24 cellular contexts compared by ENCODE assay signal in genomic region chr3:45771831-45772230, GRCh38. TPM values are rescaled to one million over a fixed set of nuclear protein-coding genes. Genes with fewer than 3 reads are reported as not detected.
"Had no signal": no experiment of that assay in that cellular context is flagged by ENCODE, and none has a peak within 500 bp of the region (broad histone marks: within the 10 kb centered on the region; RNA-seq: fewer than 3 reads in every experiment).

No MANE protein-coding gene starts in this region.

- H3K27ac ChIP-seq: breast epithelium, SJSA1 had no signal

- FAIRE-seq: K562, RCC 7860 had no signal

- H3K27me3 ChIP-seq: breast epithelium, SJSA1 had no signal

- H3K27me3 Mint-ChIP-seq: activated naive CD4-positive, alpha-beta T cell treated with anti-CD3 and anti-CD28 coated beads, Interleukin-2, amount 50 U/mL, for 24 hours had no signal

- H3K27ac Mint-ChIP-seq: activated naive CD4-positive, alpha-beta T cell treated with anti-CD3 and anti-CD28 coated beads, Interleukin-2, amount 50 U/mL, for 24 hours had no signal

- H3K4me1 ChIP-seq: breast epithelium had no signal

- H3K4me3 Mint-ChIP-seq: activated naive CD4-positive, alpha-beta T cell treated with anti-CD3 and anti-CD28 coated beads, Interleukin-2, amount 50 U/mL, for 24 hours had no signal

- DNase-seq: activated CD4-positive, alpha-beta T cell treated with anti-CD3 and anti-CD28 coated beads for 4 hours; activated effector memory CD4-positive, alpha-beta T cell treated with Interleukin-2 at 50 U/mL for 16 hours; activated naive CD4-positive, alpha-beta T cell; activated T-cell treated with anti-CD3 and anti-CD28 coated beads, Interleukin-2, amount 50 U/mL, for 1 hour; aorta; caudate nucleus; Karpas-422; MM.1S; NCI-H1105; NCI-H1436; NCI-H187; NCI-H2081; NCI-H510A treated with DMSO at 0.1 percent for 48 hours; NCI-H69; PC-3; SHP77; SW 1271 had no signal

- H3K36me3 ChIP-seq: breast epithelium, SJSA1 had no signal

- ATAC-seq: K562, PC-3, SK-N-SH treated with all-trans-retinoic acid at 6 μM for 48 hours had no signal

- H3K4me3 ChIP-seq: breast epithelium, K562, SJSA1 had no signal

- H3K9me3 ChIP-seq: breast epithelium, SJSA1 had no signal

RNA-seq across cellular contexts. Expression of gene SLC6A20, which starts 24.5 kb away (rescaled TPM):
- total RNA-seq: K562; PC-3; T-helper 1 cell treated with Interleukin-12 subunit alpha and Interleukin-12 subunit beta and Interleukin-4 antibody, amounts not matched to agents 30 ng/mL and 1 ng/mL, for 36 hours had no signal
- polyA plus RNA-seq: K562 had no signal
